8 cellular contexts compared by ENCODE assay signal in genomic region chr2:231780123-231780908, GRCh38. TPM values are rescaled to one million over a fixed set of nuclear protein-coding genes. Genes with fewer than 3 reads are reported as not detected.
DNase-seq lines count a peak whose midpoint lies in the region; ATAC-seq and TF ChIP-seq lines count a peak whose summit lies in the region.

No MANE protein-coding gene starts in this region.

- no peaks in the 10 kb centered on the region for H3K9me3 Mint-ChIP-seq in progenitor cell of endocrine pancreas (ENCODE audit: low read depth)

- peaks cover 25% of the 10 kb centered on the region for H3K4me1 Mint-ChIP-seq in progenitor cell of endocrine pancreas (ENCODE audit: low read depth)

- DNase-seq in ELR (ENCODE audit: low read depth) = peak; percentile 40
- peak; percentile 11 to 22 for DNase-seq in activated CD4-positive, alpha-beta T cell treated with anti-CD3 and anti-CD28 coated beads, Interleukin-2, amount 50 U/mL, for 48 hours
- DNase-seq in fibroblast of villous mesenchyme (ENCODE audit: low read depth) = peak; percentile 38
- DNase-seq in progenitor cell of endocrine pancreas (ENCODE audit: low spot score, unreplicated experiment) = peak; percentile 12
- no peak for DNase-seq in GOT3 (lab: John Stamatoyannopoulos, UW)
- no peak for DNase-seq in LoVo (ENCODE audit: low spot score)
- DNase-seq in GM10266 (ENCODE audit: extremely low spot score) = no peak

- peak overlapping the region; percentile 96 for H3K4me3 Mint-ChIP-seq in progenitor cell of endocrine pancreas (ENCODE audit: low read depth)

- H3K27me3 Mint-ChIP-seq in progenitor cell of endocrine pancreas = no peaks in the 10 kb centered on the region

- TF ChIP-seq CTCF in fibroblast of villous mesenchyme (IDR thresholded peaks at IDR 0.05; ENCODE audit: insufficient read depth, low read depth, low read length) (no peak), progenitor cell of endocrine pancreas (IDR thresholded peaks at IDR 0.05; ENCODE audit: unreplicated experiment) (no peak), GM10266 (IDR thresholded peaks at IDR 0.05; ENCODE audit: control insufficient read depth, insufficient read depth, low read depth, missing control alignments) (no peak)

- H3K4me3 ChIP-seq in fibroblast of villous mesenchyme (ENCODE audit: low read depth, low read length) = peak overlapping the region; percentile 85

- peak; percentile 14 for ATAC-seq in HG02938 (IDR thresholded peaks at IDR 0.05; ENCODE audit: unreplicated experiment)

- peak overlapping the region; percentile 41 for H3K27ac Mint-ChIP-seq in progenitor cell of endocrine pancreas

- H3K36me3 Mint-ChIP-seq in progenitor cell of endocrine pancreas (ENCODE audit: insufficient read depth) = no peaks in the 10 kb centered on the region

RNA-seq across cellular contexts. Expression of gene PDE6D, which starts 0.8 kb away (rescaled TPM):
- total RNA-seq in fibroblast of villous mesenchyme = 17.7 and 24.6 TPM in 2 replicates
- 21.9 and 23.3 TPM in 2 replicates for total RNA-seq in progenitor cell of endocrine pancreas

RNA-seq across cellular contexts. Expression of gene COPS7B, which starts 5.9 kb away (rescaled TPM):
- total RNA-seq in fibroblast of villous mesenchyme = 22.2 and 23.7 TPM in 2 replicates
- 55.1 and 58.4 TPM in 2 replicates for total RNA-seq in progenitor cell of endocrine pancreas

Comparison
In these comparisons a context has a peak if more than half of its experiments do, and no peak if none do; other contexts are left out.
1. DNase-seq: peak in ELR (single experiment), activated CD4-positive, alpha-beta T cell treated with anti-CD3 and anti-CD28 coated beads, Interleukin-2, amount 50 U/mL, for 48 hours (2 of 2), fibroblast of villous mesenchyme (single experiment) and progenitor cell of endocrine pancreas (single experiment); none in GOT3 (single experiment), LoVo (single experiment) and GM10266 (single experiment).